ENCODE assay signal across 1 cellular context in the genomic region with DNA sequence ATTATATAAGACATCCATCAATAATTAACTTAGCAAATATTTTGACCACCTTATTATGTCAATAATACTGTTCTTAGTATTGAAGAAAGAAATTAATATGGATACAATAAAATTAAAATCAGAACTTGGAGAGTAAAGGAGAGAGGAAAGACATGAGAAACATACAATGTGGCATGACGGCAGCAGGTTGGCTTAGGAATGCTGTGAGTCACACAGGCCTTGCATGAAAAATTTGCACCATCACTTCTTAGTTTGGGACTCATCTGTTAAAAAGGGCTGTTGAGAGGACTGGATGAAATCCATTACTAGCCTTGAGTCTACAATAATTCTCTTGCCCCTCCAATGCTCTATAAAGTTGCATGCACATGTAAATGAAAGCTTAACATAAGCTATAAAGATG.
TF ChIP-seq lines count a peak whose summit lies in the region.

No MANE protein-coding gene starts in this region.

TF ChIP-seq in SK-N-SH, 30 proteins besides CTCF, POLR2A, EP300 and RAD21 (continued from another document):
- TF ChIP-seq, protein P1, sequence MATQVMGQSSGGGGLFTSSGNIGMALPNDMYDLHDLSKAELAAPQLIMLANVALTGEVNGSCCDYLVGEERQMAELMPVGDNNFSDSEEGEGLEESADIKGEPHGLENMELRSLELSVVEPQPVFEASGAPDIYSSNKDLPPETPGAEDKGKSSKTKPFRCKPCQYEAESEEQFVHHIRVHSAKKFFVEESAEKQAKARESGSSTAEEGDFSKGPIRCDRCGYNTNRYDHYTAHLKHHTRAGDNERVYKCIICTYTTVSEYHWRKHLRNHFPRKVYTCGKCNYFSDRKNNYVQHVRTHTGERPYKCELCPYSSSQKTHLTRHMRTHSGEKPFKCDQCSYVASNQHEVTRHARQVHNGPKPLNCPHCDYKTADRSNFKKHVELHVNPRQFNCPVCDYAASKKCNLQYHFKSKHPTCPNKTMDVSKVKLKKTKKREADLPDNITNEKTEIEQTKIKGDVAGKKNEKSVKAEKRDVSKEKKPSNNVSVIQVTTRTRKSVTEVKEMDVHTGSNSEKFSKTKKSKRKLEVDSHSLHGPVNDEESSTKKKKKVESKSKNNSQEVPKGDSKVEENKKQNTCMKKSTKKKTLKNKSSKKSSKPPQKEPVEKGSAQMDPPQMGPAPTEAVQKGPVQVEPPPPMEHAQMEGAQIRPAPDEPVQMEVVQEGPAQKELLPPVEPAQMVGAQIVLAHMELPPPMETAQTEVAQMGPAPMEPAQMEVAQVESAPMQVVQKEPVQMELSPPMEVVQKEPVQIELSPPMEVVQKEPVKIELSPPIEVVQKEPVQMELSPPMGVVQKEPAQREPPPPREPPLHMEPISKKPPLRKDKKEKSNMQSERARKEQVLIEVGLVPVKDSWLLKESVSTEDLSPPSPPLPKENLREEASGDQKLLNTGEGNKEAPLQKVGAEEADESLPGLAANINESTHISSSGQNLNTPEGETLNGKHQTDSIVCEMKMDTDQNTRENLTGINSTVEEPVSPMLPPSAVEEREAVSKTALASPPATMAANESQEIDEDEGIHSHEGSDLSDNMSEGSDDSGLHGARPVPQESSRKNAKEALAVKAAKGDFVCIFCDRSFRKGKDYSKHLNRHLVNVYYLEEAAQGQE (IDR thresholded peaks at IDR 0.05; ENCODE audit: low read depth, low read length): no peak
- no peak for TF ChIP-seq FOXJ3 (CRISPR knock-in tag; IDR thresholded peaks at IDR 0.05)
- no peak for TF ChIP-seq ZBTB33 (IDR thresholded peaks at IDR 0.05; ENCODE audit: borderline replicate concordance, low read depth)
- TF ChIP-seq TCF12 (IDR thresholded peaks at IDR 0.05): peak; percentile 43; the same call in 1 of the 2 replicates
- no peak for TF ChIP-seq GATA2 (CRISPR knock-in tag; IDR thresholded peaks at IDR 0.05)
- no peak for TF ChIP-seq JUND (IDR thresholded peaks at IDR 0.05)
- TF ChIP-seq SMC3 (IDR thresholded peaks at IDR 0.05; ENCODE audit: low read depth, low read length): no peak
- TF ChIP-seq MEF2A (IDR thresholded peaks at IDR 0.05; ENCODE audit: borderline replicate concordance, low read depth): no peak
